ENCODE assay signal across 8 cellular contexts in genomic region chr1:6489799-6490180, GRCh38. TPM values are rescaled to one million over a fixed set of nuclear protein-coding genes. Genes with fewer than 3 reads are reported as not detected.
DNase-seq lines count a peak whose midpoint lies in the region; ATAC-seq, FAIRE-seq and TF ChIP-seq lines count a peak whose summit lies in the region.

No MANE protein-coding gene starts in this region.

- peaks cover 15% of the 10 kb centered on the region for H3K79me2 ChIP-seq in ACC112 (ENCODE audit: control insufficient read depth, insufficient read depth, low read length, unreplicated experiment)
- no peaks in the 10 kb centered on the region for H3K79me2 ChIP-seq in OCI-LY7 (ENCODE audit: insufficient read depth, low read depth, low read length)

- CTCF ChIA-PET in OCI-LY7 (lab: Charles Lee; ENCODE audit: unreplicated experiment), result no interaction called here

- H3K4me1 ChIP-seq in ACC112 (ENCODE audit: control insufficient read depth, insufficient read depth, low read length, unreplicated experiment), result peaks cover 46% of the 10 kb centered on the region
- peaks cover 14% of the 10 kb centered on the region for H3K4me1 ChIP-seq in OCI-LY7 (ENCODE audit: insufficient read depth, low read length, poor library complexity, severe bottlenecking)

- TF ChIP-seq CTCF in OCI-LY7 (conservative IDR thresholded peaks at IDR 0.05; ENCODE audit: low read length), result peak; percentile 95
- peak; percentile 96 for TF ChIP-seq CTCF in nephron progenitor cell (IDR thresholded peaks at IDR 0.05)

- BruUV-seq in OCI-LY7 (replicated peaks; lab: Mats Ljungman, UMichigan), result no TSS peak

- peak; percentile 72 for ATAC-seq in stimulated activated naive CD8-positive, alpha-beta T cell treated with anti-CD3 and anti-CD28 coated beads, Interleukin-15, amount 100 ng/mL, for 72 hours

- peak overlapping the region; percentile 77; the same call in 1 of the 2 replicates for H3K27ac ChIP-seq in ACC112 (ENCODE audit: low read depth, low read length)
- H3K27ac ChIP-seq in OCI-LY7 (ENCODE audit: low read depth, low read length, poor library complexity, severe bottlenecking), result peak overlapping the region; percentile 56

- H2AFZ ChIP-seq in ACC112 (ENCODE audit: low read length, unreplicated experiment) (peak overlapping the region; percentile 34), OCI-LY7 (ENCODE audit: low read length) (peak overlapping the region; percentile 96)

- H4K20me1 ChIP-seq in OCI-LY7 (ENCODE audit: insufficient read depth, low read length), result no peaks in the 10 kb centered on the region

- no peak overlapping the region for H3K27ac Mint-ChIP-seq in nephron progenitor cell
- H3K27ac Mint-ChIP-seq in stimulated activated naive CD8-positive, alpha-beta T cell treated with anti-CD3 and anti-CD28 coated beads, Interleukin-15, amount 100 ng/mL, for 72 hours, result peak overlapping the region in 1 of 2 donors; percentile 90

- peak overlapping the region; percentile 83 for H3K4me3 Mint-ChIP-seq in nephron progenitor cell
- peak overlapping the region; percentile 88 to 93 for H3K4me3 Mint-ChIP-seq in stimulated activated naive CD8-positive, alpha-beta T cell treated with anti-CD3 and anti-CD28 coated beads, Interleukin-15, amount 100 ng/mL, for 72 hours

- H3K9me2 ChIP-seq in OCI-LY7 (ENCODE audit: insufficient read depth, low read length), result no peaks in the 10 kb centered on the region

- H3K4me2 ChIP-seq in OCI-LY7 (ENCODE audit: low read length), result peak overlapping the region; percentile 99

- H3K9me3 Mint-ChIP-seq in nephron progenitor cell, result no peaks in the 10 kb centered on the region
- H3K9me3 Mint-ChIP-seq in stimulated activated naive CD8-positive, alpha-beta T cell treated with anti-CD3 and anti-CD28 coated beads, Interleukin-15, amount 100 ng/mL, for 72 hours, result no peaks in the 10 kb centered on the region

- H3K4me3 ChIP-seq in ACC112 (ENCODE audit: low read depth, low read length), result peak overlapping the region; percentile 94
- peak overlapping the region; percentile 77 for H3K4me3 ChIP-seq in OCI-LY7 (ENCODE audit: low read depth, low read length, poor library complexity, severe bottlenecking)

- no peaks in the 10 kb centered on the region for H3K36me3 Mint-ChIP-seq in nephron progenitor cell (ENCODE audit: low read depth)

- intact Hi-C loops in OCI-LY7 (cut with micrococcal nuclease; ENCODE audit: unreplicated experiment), result loop anchor here (1.0 to 10.0 kb wide), 5 partner anchors 33 to 725 kb away; partner anchors contain the start of genes NOL9 and TAS1R1

- FAIRE-seq in GM18507 (lab: Jason Lieb, UNC), result peak; percentile 69

- no peaks in the 10 kb centered on the region for H3K27me3 ChIP-seq in ACC112 (ENCODE audit: insufficient read depth, low read length)

- H3K4me1 Mint-ChIP-seq in nephron progenitor cell, result peaks cover 37% of the 10 kb centered on the region
- H3K4me1 Mint-ChIP-seq in stimulated activated naive CD8-positive, alpha-beta T cell treated with anti-CD3 and anti-CD28 coated beads, Interleukin-15, amount 100 ng/mL, for 72 hours, result peaks cover 44% of the 10 kb centered on the region

- H3K36me3 ChIP-seq in ACC112 (ENCODE audit: insufficient read depth, low read length) (no peaks in the 10 kb centered on the region), OCI-LY7 (ENCODE audit: insufficient read depth, low read length) (no peaks in the 10 kb centered on the region)

- POLR2A ChIA-PET in OCI-LY7 (lab: Charles Lee), result interaction anchor here (0.5 to 1.8 kb wide), 3 partner anchors 10 to 690 kb away, joined by 4 to 5 read pairs (median 4); no protein-coding TSS in a partner anchor

- peaks cover 18% of the 10 kb centered on the region for H3K27me3 Mint-ChIP-seq in nephron progenitor cell (ENCODE audit: low read depth, poor library complexity)
- peaks cover 34% of the 10 kb centered on the region for H3K27me3 Mint-ChIP-seq in stimulated activated naive CD8-positive, alpha-beta T cell treated with anti-CD3 and anti-CD28 coated beads, Interleukin-15, amount 100 ng/mL, for 72 hours

- DNase-seq in GM18507 (ENCODE audit: extremely low spot score, insufficient read length, low read depth), result peak; percentile 85
- peak; percentile 81 for DNase-seq in HPDE6-E6E7 (ENCODE audit: extremely low spot score)
- peak; percentile 88 for DNase-seq in OCI-LY7 (ENCODE audit: low spot score)
- DNase-seq in activated T-helper 1 cell treated with Interleukin-2 at 50 U/mL for 16 hours (ENCODE audit: low read depth), result peak; percentile 68
- DNase-seq in fibroblast of peridontal ligament (ENCODE audit: extremely low read depth), result peak; percentile 62
- peak; percentile 84 for DNase-seq in nephron progenitor cell
- peak; percentile 82 to 86 for DNase-seq in stimulated activated naive CD8-positive, alpha-beta T cell treated with anti-CD3 and anti-CD28 coated beads, Interleukin-15, amount 100 ng/mL, for 72 hours

- H3K9me3 ChIP-seq in OCI-LY7 (ENCODE audit: low read length), result no peaks in the 10 kb centered on the region

RNA-seq across cellular contexts. Expression of gene PLEKHG5, which starts 1.7 kb away (rescaled TPM):
- total RNA-seq in OCI-LY7 (2014; rRNA removed; shearing (Covaris generic)), result 0.67 and 1.6 TPM in 2 replicates
- 1.7 and 2.4 TPM in 2 replicates for total RNA-seq in OCI-LY7 (2022)

RNA-seq across cellular contexts. Expression of gene TNFRSF25, which starts 23.8 kb away (rescaled TPM):
- total RNA-seq in OCI-LY7 (2014; rRNA removed; shearing (Covaris generic)), result 1.7 and 2.8 TPM in 2 replicates
- total RNA-seq in OCI-LY7 (2022), result 0.65 and 1.7 TPM in 2 replicates

Comparison
In these comparisons a context has a peak if more than half of its experiments do, and no peak if none do; other contexts are left out.
1. Peak in every context shown above with its lines: DNase-seq, ATAC-seq, H3K4me3 ChIP-seq and H3K27ac ChIP-seq.